Comparison of ENCODE assay signal across 1 cellular context in the genomic region with DNA sequence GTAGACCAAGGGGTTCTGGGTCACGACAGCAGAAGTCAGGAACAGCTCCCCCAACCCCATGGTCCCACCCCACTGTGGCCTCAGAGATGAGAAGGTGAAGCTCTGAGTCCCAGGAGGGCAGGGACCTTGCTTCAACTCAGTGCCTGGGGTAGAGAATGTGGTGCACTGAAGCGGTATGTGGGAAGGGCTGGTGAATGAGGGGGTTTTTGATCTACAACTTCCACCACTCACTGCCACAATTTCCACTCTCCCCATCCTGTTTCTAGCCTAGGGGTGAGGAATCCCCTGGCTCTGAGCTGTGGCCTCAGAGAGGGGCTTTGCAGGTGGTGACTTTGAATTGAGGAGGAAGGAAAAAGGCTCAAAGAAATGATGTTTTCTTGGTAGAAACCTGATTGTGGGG.
TF ChIP-seq lines count a peak whose summit lies in the region.

No MANE protein-coding gene starts in this region.

TF ChIP-seq in GM12878, 131 proteins besides CTCF, POLR2A, EP300 and RAD21 (continued from another document):
- TF ChIP-seq RUNX3 (IDR thresholded peaks at IDR 0.05; ENCODE audit: low read length) (0 out of 2 replicates have a peak, but pooled peaks have one; percentile 24), TARDBP (IDR thresholded peaks at IDR 0.05; ENCODE audit: borderline replicate concordance) (no peak), TCF3 (IDR thresholded peaks at IDR 0.05; ENCODE audit: borderline replicate concordance, insufficient read depth, low read depth, low read length) (no peak), NBN (IDR thresholded peaks at IDR 0.05) (no peak), IKZF2 (IDR thresholded peaks at IDR 0.05) (peak in 1 of 2 experiments; percentile 44; a peak in 2 of 4 replicates), ZBED1 (IDR thresholded peaks at IDR 0.05; ENCODE audit: borderline replicate concordance) (no peak), IRF4 (IDR thresholded peaks at IDR 0.05; ENCODE audit: low read depth, low read length) (no peak), ESRRA (IDR thresholded peaks at IDR 0.05; ENCODE audit: low read length) (no peak), SP1 (IDR thresholded peaks at IDR 0.05; ENCODE audit: low read depth, low read length) (no peak), SUZ12 (IDR thresholded peaks at IDR 0.05; ENCODE audit: unreplicated experiment) (no peak)
- TF ChIP-seq, protein P1, sequence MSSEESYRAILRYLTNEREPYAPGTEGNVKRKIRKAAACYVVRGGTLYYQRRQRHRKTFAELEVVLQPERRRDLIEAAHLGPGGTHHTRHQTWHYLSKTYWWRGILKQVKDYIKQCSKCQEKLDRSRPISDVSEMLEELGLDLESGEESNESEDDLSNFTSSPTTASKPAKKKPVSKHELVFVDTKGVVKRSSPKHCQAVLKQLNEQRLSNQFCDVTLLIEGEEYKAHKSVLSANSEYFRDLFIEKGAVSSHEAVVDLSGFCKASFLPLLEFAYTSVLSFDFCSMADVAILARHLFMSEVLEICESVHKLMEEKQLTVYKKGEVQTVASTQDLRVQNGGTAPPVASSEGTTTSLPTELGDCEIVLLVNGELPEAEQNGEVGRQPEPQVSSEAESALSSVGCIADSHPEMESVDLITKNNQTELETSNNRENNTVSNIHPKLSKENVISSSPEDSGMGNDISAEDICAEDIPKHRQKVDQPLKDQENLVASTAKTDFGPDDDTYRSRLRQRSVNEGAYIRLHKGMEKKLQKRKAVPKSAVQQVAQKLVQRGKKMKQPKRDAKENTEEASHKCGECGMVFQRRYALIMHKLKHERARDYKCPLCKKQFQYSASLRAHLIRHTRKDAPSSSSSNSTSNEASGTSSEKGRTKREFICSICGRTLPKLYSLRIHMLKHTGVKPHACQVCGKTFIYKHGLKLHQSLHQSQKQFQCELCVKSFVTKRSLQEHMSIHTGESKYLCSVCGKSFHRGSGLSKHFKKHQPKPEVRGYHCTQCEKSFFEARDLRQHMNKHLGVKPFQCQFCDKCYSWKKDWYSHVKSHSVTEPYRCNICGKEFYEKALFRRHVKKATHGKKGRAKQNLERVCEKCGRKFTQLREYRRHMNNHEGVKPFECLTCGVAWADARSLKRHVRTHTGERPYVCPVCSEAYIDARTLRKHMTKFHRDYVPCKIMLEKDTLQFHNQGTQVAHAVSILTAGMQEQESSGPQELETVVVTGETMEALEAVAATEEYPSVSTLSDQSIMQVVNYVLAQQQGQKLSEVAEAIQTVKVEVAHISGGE (CRISPR knock-in tag; IDR thresholded peaks at IDR 0.05): no peak
- TF ChIP-seq, protein P2, sequence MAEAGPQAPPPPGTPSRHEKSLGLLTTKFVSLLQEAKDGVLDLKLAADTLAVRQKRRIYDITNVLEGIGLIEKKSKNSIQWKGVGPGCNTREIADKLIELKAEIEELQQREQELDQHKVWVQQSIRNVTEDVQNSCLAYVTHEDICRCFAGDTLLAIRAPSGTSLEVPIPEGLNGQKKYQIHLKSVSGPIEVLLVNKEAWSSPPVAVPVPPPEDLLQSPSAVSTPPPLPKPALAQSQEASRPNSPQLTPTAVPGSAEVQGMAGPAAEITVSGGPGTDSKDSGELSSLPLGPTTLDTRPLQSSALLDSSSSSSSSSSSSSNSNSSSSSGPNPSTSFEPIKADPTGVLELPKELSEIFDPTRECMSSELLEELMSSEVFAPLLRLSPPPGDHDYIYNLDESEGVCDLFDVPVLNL (IDR thresholded peaks at IDR 0.05; ENCODE audit: low read depth, low read length): no peak
- TF ChIP-seq, protein P3, sequence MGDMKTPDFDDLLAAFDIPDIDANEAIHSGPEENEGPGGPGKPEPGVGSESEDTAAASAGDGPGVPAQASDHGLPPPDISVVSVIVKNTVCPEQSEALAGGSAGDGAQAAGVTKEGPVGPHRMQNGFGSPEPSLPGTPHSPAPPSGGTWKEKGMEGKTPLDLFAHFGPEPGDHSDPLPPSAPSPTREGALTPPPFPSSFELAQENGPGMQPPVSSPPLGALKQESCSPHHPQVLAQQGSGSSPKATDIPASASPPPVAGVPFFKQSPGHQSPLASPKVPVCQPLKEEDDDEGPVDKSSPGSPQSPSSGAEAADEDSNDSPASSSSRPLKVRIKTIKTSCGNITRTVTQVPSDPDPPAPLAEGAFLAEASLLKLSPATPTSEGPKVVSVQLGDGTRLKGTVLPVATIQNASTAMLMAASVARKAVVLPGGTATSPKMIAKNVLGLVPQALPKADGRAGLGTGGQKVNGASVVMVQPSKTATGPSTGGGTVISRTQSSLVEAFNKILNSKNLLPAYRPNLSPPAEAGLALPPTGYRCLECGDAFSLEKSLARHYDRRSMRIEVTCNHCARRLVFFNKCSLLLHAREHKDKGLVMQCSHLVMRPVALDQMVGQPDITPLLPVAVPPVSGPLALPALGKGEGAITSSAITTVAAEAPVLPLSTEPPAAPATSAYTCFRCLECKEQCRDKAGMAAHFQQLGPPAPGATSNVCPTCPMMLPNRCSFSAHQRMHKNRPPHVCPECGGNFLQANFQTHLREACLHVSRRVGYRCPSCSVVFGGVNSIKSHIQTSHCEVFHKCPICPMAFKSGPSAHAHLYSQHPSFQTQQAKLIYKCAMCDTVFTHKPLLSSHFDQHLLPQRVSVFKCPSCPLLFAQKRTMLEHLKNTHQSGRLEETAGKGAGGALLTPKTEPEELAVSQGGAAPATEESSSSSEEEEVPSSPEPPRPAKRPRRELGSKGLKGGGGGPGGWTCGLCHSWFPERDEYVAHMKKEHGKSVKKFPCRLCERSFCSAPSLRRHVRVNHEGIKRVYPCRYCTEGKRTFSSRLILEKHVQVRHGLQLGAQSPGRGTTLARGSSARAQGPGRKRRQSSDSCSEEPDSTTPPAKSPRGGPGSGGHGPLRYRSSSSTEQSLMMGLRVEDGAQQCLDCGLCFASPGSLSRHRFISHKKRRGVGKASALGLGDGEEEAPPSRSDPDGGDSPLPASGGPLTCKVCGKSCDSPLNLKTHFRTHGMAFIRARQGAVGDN (IDR thresholded peaks at IDR 0.05): 0 out of 2 replicates have a peak, but pooled peaks have one; percentile 13
- TF ChIP-seq, protein P4, sequence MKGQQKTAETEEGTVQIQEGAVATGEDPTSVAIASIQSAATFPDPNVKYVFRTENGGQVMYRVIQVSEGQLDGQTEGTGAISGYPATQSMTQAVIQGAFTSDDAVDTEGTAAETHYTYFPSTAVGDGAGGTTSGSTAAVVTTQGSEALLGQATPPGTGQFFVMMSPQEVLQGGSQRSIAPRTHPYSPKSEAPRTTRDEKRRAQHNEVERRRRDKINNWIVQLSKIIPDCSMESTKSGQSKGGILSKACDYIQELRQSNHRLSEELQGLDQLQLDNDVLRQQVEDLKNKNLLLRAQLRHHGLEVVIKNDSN (IDR thresholded peaks at IDR 0.05; ENCODE audit: borderline replicate concordance, extremely low read length, insufficient read depth, low read depth, low read length): no peak
